Comparison of ENCODE assay signal across 10 cellular contexts in the genomic region with DNA sequence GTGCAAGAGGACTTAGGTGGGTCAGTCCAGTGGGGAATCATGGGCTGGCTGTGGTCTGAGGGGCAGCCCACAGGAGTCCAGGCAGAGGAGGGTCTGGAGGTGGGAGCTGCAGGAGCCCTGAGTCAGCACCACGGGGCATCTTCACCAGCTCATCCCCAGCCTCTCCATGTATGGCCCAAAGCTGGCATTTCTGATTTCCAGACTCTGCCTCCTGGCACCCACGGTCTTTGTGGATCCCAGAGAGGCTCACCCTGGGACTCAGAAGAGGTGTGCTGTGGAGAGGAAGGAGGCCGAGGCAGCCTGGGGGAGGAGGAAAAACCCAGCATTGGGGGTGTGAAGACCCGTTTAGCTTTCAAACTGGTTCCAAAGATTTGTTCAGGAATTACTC.
DNase-seq lines count a peak whose midpoint lies in the region; ATAC-seq and TF ChIP-seq lines count a peak whose summit lies in the region.
"Had no signal": no experiment of that assay in that cellular context is flagged by ENCODE, and none has a peak within 500 bp of the region (broad histone marks: within the 10 kb centered on the region; RNA-seq: fewer than 3 reads in every experiment).

No MANE protein-coding gene starts in this region.

- no peak overlapping the region for H2AFZ ChIP-seq in PC-9

- no peaks in the 10 kb centered on the region for H3K79me2 ChIP-seq in PC-9 (ENCODE audit: low read depth)

- peaks cover 78% of the 10 kb centered on the region for H3K4me1 Mint-ChIP-seq in CD8-positive, alpha-beta T cell (ENCODE audit: low read depth)

- H4K20me1 ChIP-seq in BLaER1 treated with 17β-estradiol and CSF1 and Interleukin-3, amounts not matched to agents 10 nM and 100 nM: no peaks in the 10 kb centered on the region
- H4K20me1 ChIP-seq in PC-9 (ENCODE audit: insufficient read depth): no peaks in the 10 kb centered on the region

- H3K4me1 ChIP-seq in BLaER1 treated with 17β-estradiol and CSF1 and Interleukin-3, amounts not matched to agents 10 nM and 100 nM: peaks cover 62 to 90% (median 76%) of the 10 kb centered on the region in 10 experiments
- H3K4me1 ChIP-seq in CD8-positive, alpha-beta T cell (ENCODE audit: insufficient read depth, low read length): peaks cover 60% of the 10 kb centered on the region
- H3K4me1 ChIP-seq in adrenal gland (replicated peaks in 1 of 2) (peaks cover 6 to 30% of the 10 kb centered on the region in 2 donors), neutrophil (ENCODE audit: control insufficient read depth in 1 of 2, insufficient read depth in 1 of 2, low read depth in 1 of 2, low read length in 1 of 2) (peaks cover 82 to 90% of the 10 kb centered on the region in 2 experiments), PC-9 (replicated peaks; ENCODE audit: insufficient read depth) (no peaks in the 10 kb centered on the region)

- WGBS in adrenal gland, 4 donors: 87 to 98% (median 95%) methylated on average over 4 of the region's 4 CpGs

- H3F3A ChIP-seq in PC-9 (ENCODE audit: insufficient read depth, low read depth): no peaks in the 10 kb centered on the region

- H3K9me2 ChIP-seq in PC-9 (ENCODE audit: insufficient read depth): no peaks in the 10 kb centered on the region

- no peak for TF ChIP-seq CTCF in CD8-positive, alpha-beta T cell (IDR thresholded peaks at IDR 0.05)
- TF ChIP-seq CTCF in adrenal gland (IDR thresholded peaks at IDR 0.05) (no peak), neutrophil (IDR thresholded peaks at IDR 0.05) (no peak), PC-9 (conservative IDR thresholded peaks at IDR 0.05) (no peak)

- H3K4me3 ChIP-seq in BLaER1 treated with 17β-estradiol and CSF1 and Interleukin-3, amounts not matched to agents 10 nM and 100 nM: no peak overlapping the region
- H3K4me3 ChIP-seq in CD8-positive, alpha-beta T cell (ENCODE audit: low read depth, low read length): no peak overlapping the region
- H3K4me3 ChIP-seq in adrenal gland: no peak overlapping the region
- peak overlapping the region in 1 of 2 experiments; percentile 65 for H3K4me3 ChIP-seq in neutrophil (ENCODE audit: low read depth in 1 of 2, low read length in 1 of 2)
- no peak overlapping the region for H3K4me3 ChIP-seq in PC-9

- H3K27ac ChIP-seq in BLaER1 treated with 17β-estradiol and CSF1 and Interleukin-3, amounts not matched to agents 10 nM and 100 nM: peak overlapping the region in 10 of 11 experiments; percentile 37 to 100 (median 98); a peak in 20 of 22 replicates
- H3K27ac ChIP-seq in CD8-positive, alpha-beta T cell (ENCODE audit: low read depth, low read length): no peak overlapping the region
- H3K27ac ChIP-seq in adrenal gland (no peak overlapping the region), neutrophil (peak overlapping the region; percentile 100), PC-9 (no peak overlapping the region)

- no peaks in the 10 kb centered on the region for H3K27me3 ChIP-seq in BLaER1 treated with 17β-estradiol and CSF1 and Interleukin-3, amounts not matched to agents 10 nM and 100 nM
- no peaks in the 10 kb centered on the region for H3K27me3 ChIP-seq in CD8-positive, alpha-beta T cell (ENCODE audit: insufficient read depth, low read length)
- no peaks in the 10 kb centered on the region for H3K27me3 ChIP-seq in adrenal gland
- H3K27me3 ChIP-seq in neutrophil: no peaks in the 10 kb centered on the region
- H3K27me3 ChIP-seq in PC-9 (ENCODE audit: insufficient read depth, low read depth): peaks cover 27% of the 10 kb centered on the region; the same call in 1 of the 2 replicates

- H3K9ac ChIP-seq in BLaER1 treated with 17β-estradiol and CSF1 and Interleukin-3, amounts not matched to agents 10 nM and 100 nM: peak overlapping the region in 9 of 11 experiments; percentile 39 to 93 (median 85); a peak in 11 of 22 replicates

- CTCF ChIA-PET in CD8-positive, alpha-beta T cell (lab: Charles Lee): interaction anchor here (0.6 to 7.5 kb wide), 6 partner anchors 11 to 226 kb away, joined by 3 to 53 read pairs (median 4); no protein-coding TSS in a partner anchor
- CTCF ChIA-PET in PC-9 (lab: Charles Lee): no interaction called here

- no peaks in the 10 kb centered on the region for H3K9me3 Mint-ChIP-seq in CD8-positive, alpha-beta T cell

- DNase-seq in CD8-positive, alpha-beta T cell: peak in 2 of 7 experiments; percentile 1 to 49
- DNase-seq in adrenal gland (peak in 4 of 7 donors; percentile 2 to 17 (median 6)), NCI-H748 treated with DMSO at 0.1 percent for 48 hours (lab: John Stamatoyannopoulos, UW) (no peak), PC-9 (no peak)
- DNase-seq: activated CD4-positive, alpha-beta T cell treated with anti-CD3 and anti-CD28 coated beads for 36 hours; NCI-H2029; NCI-H526 treated with DMSO at 0.1 percent for 48 hours had no signal

- H3K27ac Mint-ChIP-seq in CD8-positive, alpha-beta T cell: peak overlapping the region; percentile 95
- H3K27ac Mint-ChIP-seq: activated CD4-positive, alpha-beta T cell treated with anti-CD3 and anti-CD28 coated beads for 36 hours had no signal

- no peaks in the 10 kb centered on the region for H3K9me3 ChIP-seq in BLaER1 treated with 17β-estradiol and CSF1 and Interleukin-3, amounts not matched to agents 10 nM and 100 nM (replicated peaks in 1 of 11)
- no peaks in the 10 kb centered on the region for H3K9me3 ChIP-seq in CD8-positive, alpha-beta T cell (ENCODE audit: low read length)
- H3K9me3 ChIP-seq in adrenal gland (replicated peaks in 1 of 3): no peaks in the 10 kb centered on the region
- no peaks in the 10 kb centered on the region for H3K9me3 ChIP-seq in neutrophil
- H3K9me3 ChIP-seq in PC-9 (ENCODE audit: insufficient read depth, low read depth): no peaks in the 10 kb centered on the region

- no peak overlapping the region for H3K4me3 Mint-ChIP-seq in CD8-positive, alpha-beta T cell
- H3K4me3 Mint-ChIP-seq: activated CD4-positive, alpha-beta T cell treated with anti-CD3 and anti-CD28 coated beads for 36 hours had no signal

- H3K36me3 Mint-ChIP-seq in CD8-positive, alpha-beta T cell: no peaks in the 10 kb centered on the region

- H3K4me2 ChIP-seq in BLaER1 treated with 17β-estradiol and CSF1 and Interleukin-3, amounts not matched to agents 10 nM and 100 nM: peak overlapping the region; percentile 88 to 99 (median 96)
- H3K4me2 ChIP-seq in PC-9: no peak overlapping the region

- intact Hi-C loops in CD8-positive, alpha-beta T cell (cut with DNase I, micrococcal nuclease): loop anchor here in 1 of 2 experiments (5.0 kb wide), 2 partner anchors 40 to 225 kb away; no protein-coding TSS in a partner anchor
- intact Hi-C loops in adrenal gland (cut with DNase I) (loop anchor here in 1 of 2 donors (5.0 kb wide), 1 partner anchor 50 kb away; no protein-coding TSS in a partner anchor), PC-9 (cut with micrococcal nuclease; ENCODE audit: unreplicated experiment) (no loop called here)

- no peaks in the 10 kb centered on the region for H3K36me3 ChIP-seq in BLaER1 treated with 17β-estradiol and CSF1 and Interleukin-3, amounts not matched to agents 10 nM and 100 nM
- H3K36me3 ChIP-seq in CD8-positive, alpha-beta T cell (ENCODE audit: insufficient read depth, low read length): no peaks in the 10 kb centered on the region
- H3K36me3 ChIP-seq in adrenal gland (replicated peaks in 1 of 2) (no peaks in the 10 kb centered on the region), neutrophil (no peaks in the 10 kb centered on the region), PC-9 (ENCODE audit: low read depth) (no peaks in the 10 kb centered on the region)

- TF ChIP-seq POLR2A in adrenal gland (IDR thresholded peaks at IDR 0.05): no peak

- POLR2A ChIA-PET in CD8-positive, alpha-beta T cell (lab: Charles Lee): interaction anchor here (1.5 to 5.8 kb wide), 3 partner anchors 8 to 47 kb away, joined by 3 to 29 read pairs (median 5); no protein-coding TSS in a partner anchor
- POLR2A ChIA-PET in PC-9 (lab: Charles Lee; ENCODE audit: unreplicated experiment): no interaction called here

- no peaks in the 10 kb centered on the region for H3K27me3 Mint-ChIP-seq in CD8-positive, alpha-beta T cell (ENCODE audit: low read depth)

- ATAC-seq in CD8-positive, alpha-beta T cell: no peak
- ATAC-seq in HG03571 (IDR thresholded peaks at IDR 0.05; ENCODE audit: unreplicated experiment): no peak
- ATAC-seq: activated CD4-positive, alpha-beta T cell treated with anti-CD3 and anti-CD28 coated beads for 36 hours had no signal

- no TSS peak for BruUV-seq in PC-9 (replicated peaks; lab: Mats Ljungman, UMichigan)

Comparison
In these comparisons a context has a peak if more than half of its experiments do, and no peak if none do; other contexts are left out.
1. H3K27ac ChIP-seq: peak in BLaER1 treated with 17β-estradiol and CSF1 and Interleukin-3, amounts not matched to agents 10 nM and 100 nM (10 of 11) and neutrophil (single experiment); none in CD8-positive, alpha-beta T cell (single experiment), adrenal gland (0 of 5) and PC-9 (single experiment).
2. DNase-seq: peak in adrenal gland (4 of 7); none in NCI-H748 treated with DMSO at 0.1 percent for 48 hours (single experiment) and PC-9 (0 of 2).